8 cellular contexts compared by ENCODE assay signal in genomic region chr12:122421815-122422737, GRCh38. TPM values are rescaled to one million over a fixed set of nuclear protein-coding genes. Genes with fewer than 3 reads are reported as not detected.
A peak's percentile ranks its signal among the peaks of the same experiment; 100 is the strongest.
DNase-seq lines count a peak whose midpoint lies in the region; ATAC-seq and TF ChIP-seq lines count a peak whose summit lies in the region.

TSS of gene CLIP1 (minus strand) at chr12:122422669. CDS start at chr12:122380452, 42,217 bp downstream.

- H3K9me3 Mint-ChIP-seq in neural crest cell, result no peaks in the 10 kb centered on the region

- peak; percentile 44 for ATAC-seq in GM19043 (IDR thresholded peaks at IDR 0.05; ENCODE audit: low read depth, unreplicated experiment)
- ATAC-seq in HG03432 (IDR thresholded peaks at IDR 0.05; ENCODE audit: unreplicated experiment), result peak; percentile 71

- H3K4me3 Mint-ChIP-seq in neural crest cell, result peak within 1 kb of the TSS; percentile 98

- H3K36me3 Mint-ChIP-seq in neural crest cell (ENCODE audit: low read depth), result no peaks in the 10 kb centered on the region

- peak within 1 kb of the TSS; percentile 82 for H3K4me3 ChIP-seq in fibroblast of villous mesenchyme (ENCODE audit: low read depth, low read length)
- peak within 1 kb of the TSS; percentile 95 for H3K4me3 ChIP-seq in thymus (ENCODE audit: low read length)

- peaks cover 7% of the 10 kb centered on the region for H3K4me1 ChIP-seq in thymus (ENCODE audit: control insufficient read depth, insufficient read depth, low read length)

- no peaks in the 10 kb centered on the region for H3K9me3 ChIP-seq in thymus (ENCODE audit: control insufficient read depth)

- H3K4me1 Mint-ChIP-seq in neural crest cell, result peaks cover 38% of the 10 kb centered on the region

- no peaks in the 10 kb centered on the region for H3K36me3 ChIP-seq in thymus (ENCODE audit: control insufficient read depth, insufficient read depth)

- no peaks in the 10 kb centered on the region for H3K27me3 Mint-ChIP-seq in neural crest cell (ENCODE audit: low read depth)

- TF ChIP-seq CTCF in C4-2B (conservative IDR thresholded peaks at IDR 0.05) (peak; percentile 62), fibroblast of villous mesenchyme (IDR thresholded peaks at IDR 0.05; ENCODE audit: insufficient read depth, low read depth, low read length) (peak; percentile 47), neural crest cell (conservative IDR thresholded peaks at IDR 0.05) (peak; percentile 51)

- peak within 1 kb of the TSS; percentile 99 for H3K27ac Mint-ChIP-seq in neural crest cell (ENCODE audit: unreplicated experiment)

- H3K27ac ChIP-seq in C4-2B (peak within 1 kb of the TSS; percentile 97), thymus (ENCODE audit: low read depth) (peak within 1 kb of the TSS; percentile 93)

- under 1% methylated on average over 120 of the region's 120 CpGs for WGBS in thymus

- H3K27me3 ChIP-seq in thymus (ENCODE audit: control insufficient read depth, insufficient read depth), result peaks cover 6% of the 10 kb centered on the region

- peak; percentile 44 for DNase-seq in activated effector memory CD4-positive, alpha-beta T cell treated with Interleukin-2 at 50 U/mL for 16 hours
- DNase-seq in fibroblast of villous mesenchyme (ENCODE audit: low read depth) (peak; percentile 75), neural crest cell (ENCODE audit: low read depth, low spot score) (peak; percentile 61)

TF ChIP-seq in PFSK-1, 5 proteins besides CTCF, POLR2A, EP300 and RAD21:
- no peak for TF ChIP-seq FOXP2 (optimal IDR thresholded peaks at IDR 0.05; ENCODE audit: borderline replicate concordance, extremely low read depth, extremely low read length, insufficient read depth)
- TF ChIP-seq SIN3A (IDR thresholded peaks at IDR 0.05; ENCODE audit: borderline replicate concordance, insufficient read depth, low read length), result peak; percentile 42; the same call in 1 of the 2 replicates
- no peak for TF ChIP-seq REST (IDR thresholded peaks at IDR 0.05; ENCODE audit: insufficient read depth in 1 of 2, low read depth in 2 of 2, low read length in 2 of 2)
- no peak; the same call in 1 of the 2 replicates for TF ChIP-seq POLR2AphosphoS5 (IDR thresholded peaks at IDR 0.05; ENCODE audit: low read depth, low read length)
- no peak for TF ChIP-seq TAF1 (IDR thresholded peaks at IDR 0.05; ENCODE audit: borderline replicate concordance, insufficient read depth, low read length)

RNA-seq across cellular contexts. Expression of gene CLIP1, which starts in this region (rescaled TPM):
- polyA plus RNA-seq in PFSK-1 (2012; ENCODE audit: insufficient read length, low read depth), result 23.5 TPM
- 66.9 and 79.6 TPM in 2 replicates for total RNA-seq in fibroblast of villous mesenchyme
- 55.8 and 56.9 TPM in 2 replicates for total RNA-seq in neural crest cell
- polyA plus RNA-seq in thymus, result 26.7 TPM

Comparison
In these comparisons a context has a peak if more than half of its experiments do, and no peak if none do; other contexts are left out.
1. Peak in every context shown above with its lines: DNase-seq, ATAC-seq, H3K4me3 ChIP-seq and H3K27ac ChIP-seq.